27 cellular contexts compared by ENCODE assay signal in the genomic region with DNA sequence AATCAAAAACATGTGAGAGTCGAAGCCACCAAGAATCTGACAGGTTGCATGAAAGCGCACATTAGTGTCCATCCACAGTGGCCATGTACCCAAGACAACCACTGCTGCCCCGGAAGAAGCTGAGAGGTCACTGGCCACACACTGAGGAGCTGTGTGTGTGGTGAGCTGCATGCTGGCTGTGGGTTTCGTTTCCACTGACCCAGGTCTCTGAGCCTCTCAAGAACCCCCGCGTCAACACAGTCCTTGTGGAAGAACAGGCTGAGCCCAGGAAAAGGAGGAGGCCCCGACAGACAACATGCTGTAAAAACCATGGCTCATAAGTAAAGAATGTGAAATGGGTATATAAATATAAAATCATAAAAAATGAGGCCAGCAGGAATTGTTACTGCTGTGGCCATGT. TPM values are rescaled to one million over a fixed set of nuclear protein-coding genes. Genes with fewer than 3 reads are reported as not detected.
DNase-seq lines count a peak whose midpoint lies in the region; ATAC-seq and TF ChIP-seq lines count a peak whose summit lies in the region.
"Had no signal": no experiment of that assay in that cellular context is flagged by ENCODE, and none has a peak within 500 bp of the region (broad histone marks: within the 10 kb centered on the region; RNA-seq: fewer than 3 reads in every experiment).

No MANE protein-coding gene starts in this region.

- H3K27me3 ChIP-seq in brain microvascular endothelial cell (replicated peaks): peaks cover 2% of the 10 kb centered on the region

- in situ Hi-C loops in brain microvascular endothelial cell (cut with HindIII; ENCODE audit: low pct_ligation_motif_present, low sequenced_read_pairs): no loop called here

- DNase-seq in activated T-cell treated with anti-CD3 and anti-CD28 coated beads, Interleukin-2, amount 50 U/mL, for 24 hours: peak; percentile 8
- DNase-seq in activated T-cell treated with anti-CD3 and anti-CD28 coated beads, Interleukin-2, amount 50 U/mL, for 48 hours: no peak
- peak; percentile 14 for DNase-seq in brain microvascular endothelial cell
- DNase-seq in mesenteric fat pad (ENCODE audit: low spot score): peak; percentile 51
- DNase-seq in ureter (ENCODE audit: low spot score): peak; percentile 20
- no peak for DNase-seq in substantia nigra (lab: John Stamatoyannopoulos, UW)
- DNase-seq in NCI-H187 (lab: John Stamatoyannopoulos, UW): no peak
- DNase-seq: Caco-2; CD8-positive, alpha-beta T cell; DMS 273 treated with DMSO at 0.1 percent for 48 hours; DMS79; KBM-7; MM.1S; NCI-H1694; NCI-H2081; NCI-H2171; NCI-H226; NCI-H510A; NCI-H69; SHP77 had no signal

- no peak for TF ChIP-seq CTCF in brain microvascular endothelial cell (IDR thresholded peaks at IDR 0.05; ENCODE audit: low read depth, low read length, missing control alignments)

- H3K4me1 Mint-ChIP-seq in activated T-cell treated with anti-CD3 and anti-CD28 coated beads, Interleukin-2, amount 50 U/mL, for 24 hours (ENCODE audit: low read depth): no peaks in the 10 kb centered on the region
- H3K4me1 Mint-ChIP-seq: B cell had no signal

- no peak overlapping the region for H3K4me3 Mint-ChIP-seq in activated T-cell treated with anti-CD3 and anti-CD28 coated beads, Interleukin-2, amount 50 U/mL, for 24 hours
- H3K4me3 Mint-ChIP-seq: B cell; CD8-positive, alpha-beta T cell had no signal

- no peak overlapping the region for H3K27ac Mint-ChIP-seq in activated T-cell treated with anti-CD3 and anti-CD28 coated beads, Interleukin-2, amount 50 U/mL, for 24 hours
- H3K27ac Mint-ChIP-seq: B cell; CD8-positive, alpha-beta T cell had no signal

- no peaks in the 10 kb centered on the region for H3K36me3 Mint-ChIP-seq in activated T-cell treated with anti-CD3 and anti-CD28 coated beads, Interleukin-2, amount 50 U/mL, for 24 hours (ENCODE audit: low read depth)
- H3K36me3 Mint-ChIP-seq: CD8-positive, alpha-beta T cell had no signal

- H3K27me3 Mint-ChIP-seq in activated T-cell treated with anti-CD3 and anti-CD28 coated beads, Interleukin-2, amount 50 U/mL, for 24 hours: peaks cover 25% of the 10 kb centered on the region

- H3K36me3 ChIP-seq in brain microvascular endothelial cell (replicated peaks): no peaks in the 10 kb centered on the region

- no peaks in the 10 kb centered on the region for H3K9me3 Mint-ChIP-seq in activated T-cell treated with anti-CD3 and anti-CD28 coated beads, Interleukin-2, amount 50 U/mL, for 24 hours
- H3K9me3 Mint-ChIP-seq: CD8-positive, alpha-beta T cell had no signal

- ATAC-seq in HG03196 (IDR thresholded peaks at IDR 0.05; ENCODE audit: unreplicated experiment): no peak
- ATAC-seq: CD8-positive, alpha-beta T cell; Panc1 had no signal

- H3K4me3 ChIP-seq in brain microvascular endothelial cell (ENCODE audit: low read depth, low read length): no peak overlapping the region

- no peak overlapping the region for H3K27ac ChIP-seq in brain microvascular endothelial cell
- no peak overlapping the region for H3K27ac ChIP-seq in substantia nigra (ENCODE audit: low read depth, low read length, poor library complexity, severe bottlenecking)
- H3K27ac ChIP-seq: 22Rv1, C4-2B, RWPE1 had no signal

RNA-seq across cellular contexts. Expression of a gene that starts 8.2 kb away (rescaled TPM):
- total RNA-seq in mesenteric fat pad: 4.6 TPM
- total RNA-seq in ureter: 4.8 TPM
- total RNA-seq: B cell, Caco-2, SK-MEL-5 had no signal

Comparison
In these comparisons a context has a peak if more than half of its experiments do, and no peak if none do; other contexts are left out.
1. DNase-seq: peak in activated T-cell treated with anti-CD3 and anti-CD28 coated beads, Interleukin-2, amount 50 U/mL, for 24 hours (single experiment), brain microvascular endothelial cell (single experiment), mesenteric fat pad (single experiment) and ureter (single experiment); none in activated T-cell treated with anti-CD3 and anti-CD28 coated beads, Interleukin-2, amount 50 U/mL, for 48 hours (0 of 2), substantia nigra (0 of 49) and NCI-H187 (0 of 2).